16 cellular contexts compared by ENCODE assay signal in genomic region chr4:162015090-162015489, GRCh38.
DNase-seq lines count a peak whose midpoint lies in the region; ATAC-seq, FAIRE-seq and TF ChIP-seq lines count a peak whose summit lies in the region.
"Had no signal": no experiment of that assay in that cellular context is flagged by ENCODE, and none has a peak within 500 bp of the region (broad histone marks: within the 10 kb centered on the region; RNA-seq: fewer than 3 reads in every experiment).

No MANE protein-coding gene starts in this region.

- no peaks in the 10 kb centered on the region for H3K9me3 ChIP-seq in GM12878 (replicated peaks; ENCODE audit: control insufficient read depth, insufficient read depth, low read length)
- H3K9me3 ChIP-seq: esophagus squamous epithelium, upper lobe of left lung had no signal

- ATAC-seq in GM18867 (IDR thresholded peaks at IDR 0.05; ENCODE audit: unreplicated experiment) (peak; percentile 36), GM12878 (peak; percentile 70), sciatic nerve (peak; percentile 51)
- ATAC-seq: HCT116; natural killer cell treated with Interleukin-12 subunit alpha and Interleukin-12 subunit beta and Interleukin-15 and Interleukin-18, amount 100 ng/mL, for 72 hours had no signal

- H3K27ac ChIP-seq in GM12878 (ENCODE audit: control insufficient read depth, insufficient read depth), result no peak overlapping the region
- H3K27ac ChIP-seq: esophagus squamous epithelium, upper lobe of left lung had no signal

- DNase-seq in NOMO-1 (lab: John Stamatoyannopoulos, UW; ENCODE audit: unreplicated experiment in 2 of 2) (peak; percentile 63 to 86), GM12878 (ENCODE audit: low read depth, low spot score) (no peak), sciatic nerve (ENCODE audit: low spot score) (no peak), GM12892 (ENCODE audit: insufficient read length) (no peak), retina (no peak), HUDEP-2 (lab: John Stamatoyannopoulos, UW; ENCODE audit: unreplicated experiment in 76 of 76) (no peak)
- DNase-seq: activated CD4-positive, alpha-beta T cell treated with anti-CD3 and anti-CD28 coated beads, Interleukin-2, amount 50 U/mL, for 48 hours; esophagus squamous epithelium; NCI-H2081 treated with DMSO at 0.1 percent for 48 hours; NCI-H526 treated with DMSO at 0.1 percent for 48 hours; stimulated activated CD4-positive, alpha-beta T cell treated with anti-CD3 and anti-CD28 coated beads, Interleukin-4, amount 100 ng/mL, for 1 hour; T1000; upper lobe of left lung had no signal

- no peak overlapping the region for H3K4me3 ChIP-seq in GM12878
- H3K4me3 ChIP-seq: esophagus squamous epithelium, upper lobe of left lung had no signal

- POLR2A ChIA-PET in GM12878 (lab: Charles Lee), result no interaction called here

- no peak for TF ChIP-seq EP300 in GM12878 (IDR thresholded peaks at IDR 0.05; ENCODE audit: borderline replicate concordance in 1 of 2, control insufficient read depth in 1 of 2, low read depth in 2 of 2, low read length in 2 of 2)

- RAD21 ChIA-PET in GM12878 (lab: Charles Lee; ENCODE audit: unreplicated experiment), result no interaction called here

- no peak for TF ChIP-seq RAD21 in GM12878 (IDR thresholded peaks at IDR 0.05; ENCODE audit: insufficient read depth, low read depth, low read length)

- intact Hi-C loops in GM12878 (cut with micrococcal nuclease; ENCODE audit: unreplicated experiment) (no loop called here), sciatic nerve (cut with DNase I) (no loop called here)

- H3K9ac ChIP-seq in GM12878 (ENCODE audit: control insufficient read depth, insufficient read depth, low read length), result no peak overlapping the region

- H3K79me2 ChIP-seq in GM12878 (ENCODE audit: control insufficient read depth, insufficient read depth, low read length), result no peaks in the 10 kb centered on the region

- BruUV-seq in GM12878 (replicated peaks; lab: Mats Ljungman, UMichigan), result no TSS peak

- FAIRE-seq in GM12878 (lab: Jason Lieb, UNC), result peak; percentile 27
- no peak for FAIRE-seq in GM12892 (lab: Jason Lieb, UNC)

- H3K27me3 ChIP-seq in GM12878 (replicated peaks in 1 of 2; ENCODE audit: control insufficient read depth in 2 of 2, insufficient read depth in 2 of 2, low read length in 1 of 2), result no peaks in the 10 kb centered on the region
- H3K27me3 ChIP-seq: esophagus squamous epithelium, upper lobe of left lung had no signal

- no peak for TF ChIP-seq CTCF in GM12878 (IDR thresholded peaks at IDR 0.05 in 2 of 3, conservative IDR thresholded peaks at IDR 0.05 in 1 of 3; ENCODE audit: control insufficient read depth in 2 of 3, extremely low read depth in 1 of 3, insufficient read depth in 1 of 3, low read depth in 3 of 3, low read length in 3 of 3)

- no peaks in the 10 kb centered on the region for H3K36me3 ChIP-seq in GM12878 (ENCODE audit: control insufficient read depth in 2 of 2, insufficient read depth in 2 of 2, low read length in 1 of 2)
- H3K36me3 ChIP-seq: esophagus squamous epithelium, upper lobe of left lung had no signal

- no peaks in the 10 kb centered on the region for H4K20me1 ChIP-seq in GM12878 (ENCODE audit: control insufficient read depth, insufficient read depth)

- CTCF ChIA-PET in GM12878 (lab: Yijun Ruan, JAX), result no interaction called here

- no peaks in the 10 kb centered on the region for H3K4me1 ChIP-seq in GM12878 (ENCODE audit: control insufficient read depth, insufficient read depth, low read length)
- H3K4me1 ChIP-seq: esophagus squamous epithelium, upper lobe of left lung had no signal

- in situ Hi-C loops in GM12878 (cut with MboI), result no loop called here

- WGBS in GM12878 (ENCODE audit: insufficient coverage, insufficient replicate concordance, low lambda C conversion rate, missing lambda C conversion rate), result 49% methylated on average over 3 of the region's 3 CpGs

- no peak for TF ChIP-seq POLR2A in GM12878 (IDR thresholded peaks at IDR 0.05; ENCODE audit: low read depth, low read length)
- TF ChIP-seq POLR2A in GM12892 (IDR thresholded peaks at IDR 0.05; ENCODE audit: low read depth, low read length), result no peak

- no peak overlapping the region for H3K4me2 ChIP-seq in GM12878 (ENCODE audit: control insufficient read depth, insufficient read depth)

- H2AFZ ChIP-seq in GM12878 (ENCODE audit: control insufficient read depth, low read depth, low read length), result no peak overlapping the region

- SMC1A ChIA-PET in GM12878 (lab: Charles Lee; ENCODE audit: uncharacterized antibody, unreplicated experiment), result interaction anchor here (1.5 kb wide), 1 partner anchor 21 kb away, joined by 3 read pairs; no protein-coding TSS in a partner anchor

TF ChIP-seq in GM12878, 131 proteins besides CTCF, POLR2A, EP300 and RAD21:
- TF ChIP-seq SPI1 (IDR thresholded peaks at IDR 0.05; ENCODE audit: borderline replicate concordance, insufficient read depth, low read depth, low read length) (peak; percentile 66; the same call in 1 of the 2 replicates), CUX1 (IDR thresholded peaks at IDR 0.05; ENCODE audit: insufficient replicate concordance, low read depth, low read length) (no peak)
TF ChIP-seq in GM12878: peak in this region for 1.

Comparison
In these comparisons a context has a peak if more than half of its experiments do, and no peak if none do; other contexts are left out.
1. DNase-seq: peak in NOMO-1 (2 of 2); none in GM12878 (single experiment), sciatic nerve (single experiment), GM12892 (single experiment), retina (single experiment) and HUDEP-2 (0 of 76).
2. Peak in every context shown above with its lines, with median percentiles within 50 percentile points of each other: ATAC-seq.